ENCODE assay signal across 17 cellular contexts in the genomic region with DNA sequence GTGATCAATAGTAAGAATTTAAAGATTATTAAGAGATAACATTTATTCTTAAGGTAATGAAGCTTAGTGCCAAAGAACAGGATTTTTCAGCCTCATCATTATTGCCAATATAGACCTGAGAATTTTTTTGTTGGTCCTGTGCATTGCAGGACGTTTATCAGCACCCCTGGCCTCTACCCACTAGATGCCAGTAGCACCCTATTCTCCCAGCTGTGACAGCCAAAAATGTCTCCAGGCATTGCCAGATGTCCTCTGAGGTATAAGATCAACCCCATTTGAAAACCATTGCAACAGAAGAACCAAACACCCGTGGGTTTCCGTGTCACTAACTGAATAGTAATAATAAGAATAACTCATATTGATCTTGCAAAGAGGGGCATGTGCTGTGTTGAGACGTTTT.
DNase-seq lines count a peak whose midpoint lies in the region; ATAC-seq and TF ChIP-seq lines count a peak whose summit lies in the region.
"Had no signal": no experiment of that assay in that cellular context is flagged by ENCODE, and none has a peak within 500 bp of the region (broad histone marks: within the 10 kb centered on the region; RNA-seq: fewer than 3 reads in every experiment).

No MANE protein-coding gene starts in this region.

- BruUV-seq in MCF 10A (replicated peaks; lab: Mats Ljungman, UMichigan), result no TSS peak

- CTCF ChIA-PET in MCF 10A (lab: Yijun Ruan, JAX), result interaction anchor here (0.7 to 3.8 kb wide), 13 partner anchors 12 to 1533 kb away, joined by 3 to 21 read pairs (median 3); no protein-coding TSS in a partner anchor

- POLR2A ChIA-PET in MCF 10A (lab: Yijun Ruan, JAX), result no interaction called here

- H3K27me3 ChIP-seq in breast epithelium, result no peaks in the 10 kb centered on the region
- H3K27me3 ChIP-seq: spleen had no signal

- H3K4me1 Mint-ChIP-seq in MCF 10A (ENCODE audit: insufficient read depth, unreplicated experiment) (peaks cover 6% of the 10 kb centered on the region), type B pancreatic cell (ENCODE audit: unreplicated experiment) (peaks cover 8% of the 10 kb centered on the region)
- H3K4me1 Mint-ChIP-seq: activated naive CD8-positive, alpha-beta T cell treated with anti-CD3 and anti-CD28 coated beads, Interleukin-2, amount 10 ng/mL, durations not matched to agents 7 days and 5 days; stimulated activated naive CD8-positive, alpha-beta T cell treated with anti-CD3 and anti-CD28 coated beads, Interleukin-15, amount 100 ng/mL, for 72 hours had no signal

- no peak overlapping the region for H3K27ac ChIP-seq in breast epithelium
- H3K27ac ChIP-seq: parathyroid adenoma, spleen had no signal

- no peak overlapping the region for H3K4me3 Mint-ChIP-seq in MCF 10A (ENCODE audit: unreplicated experiment)
- H3K4me3 Mint-ChIP-seq in type B pancreatic cell, result no peak overlapping the region
- H3K4me3 Mint-ChIP-seq: activated naive CD8-positive, alpha-beta T cell treated with anti-CD3 and anti-CD28 coated beads, Interleukin-2, amount 10 ng/mL, durations not matched to agents 7 days and 5 days; stimulated activated naive CD8-positive, alpha-beta T cell treated with anti-CD3 and anti-CD28 coated beads, Interleukin-15, amount 100 ng/mL, for 72 hours had no signal

- H3K36me3 Mint-ChIP-seq in MCF 10A (ENCODE audit: insufficient read depth, unreplicated experiment) (no peaks in the 10 kb centered on the region), type B pancreatic cell (no peaks in the 10 kb centered on the region)
- H3K36me3 Mint-ChIP-seq: activated naive CD8-positive, alpha-beta T cell treated with anti-CD3 and anti-CD28 coated beads, Interleukin-2, amount 10 ng/mL, durations not matched to agents 7 days and 5 days had no signal

- H3K4me1 ChIP-seq in breast epithelium, result no peaks in the 10 kb centered on the region
- H3K4me1 ChIP-seq: parathyroid adenoma, spleen had no signal

- H3K27me3 Mint-ChIP-seq in MCF 10A (ENCODE audit: insufficient read depth, unreplicated experiment) (no peaks in the 10 kb centered on the region), type B pancreatic cell (no peaks in the 10 kb centered on the region)
- H3K27me3 Mint-ChIP-seq: activated naive CD8-positive, alpha-beta T cell treated with anti-CD3 and anti-CD28 coated beads, Interleukin-2, amount 10 ng/mL, durations not matched to agents 7 days and 5 days; stimulated activated naive CD8-positive, alpha-beta T cell treated with anti-CD3 and anti-CD28 coated beads, Interleukin-15, amount 100 ng/mL, for 72 hours had no signal

- intact Hi-C loops in MCF 10A (cut with micrococcal nuclease) (loop anchor here (1.0 to 5.0 kb wide), 4 partner anchors 923 to 1835 kb away; no protein-coding TSS in a partner anchor), breast epithelium (cut with DNase I; ENCODE audit: low total_unique reads) (no loop called here)

- TF ChIP-seq CTCF in MCF 10A (IDR thresholded peaks at IDR 0.05; ENCODE audit: unreplicated experiment), result peak; percentile 58
- no peak for TF ChIP-seq CTCF in breast epithelium (IDR thresholded peaks at IDR 0.05)
- peak; percentile 47 for TF ChIP-seq CTCF in type B pancreatic cell (conservative IDR thresholded peaks at IDR 0.05)

- H3K9me3 ChIP-seq in breast epithelium, result no peaks in the 10 kb centered on the region
- H3K9me3 ChIP-seq: spleen had no signal

- no peaks in the 10 kb centered on the region for H3K36me3 ChIP-seq in breast epithelium
- H3K36me3 ChIP-seq: spleen had no signal

- TF ChIP-seq POLR2A in breast epithelium (IDR thresholded peaks at IDR 0.05), result no peak

- H3K4me3 ChIP-seq in breast epithelium, result no peak overlapping the region
- H3K4me3 ChIP-seq: spleen had no signal

- H3K9me3 Mint-ChIP-seq in MCF 10A (ENCODE audit: unreplicated experiment) (no peaks in the 10 kb centered on the region), type B pancreatic cell (no peaks in the 10 kb centered on the region)

- DNase-seq in MCF 10A (ENCODE audit: unreplicated experiment) (peak; percentile 27), breast epithelium (ENCODE audit: low spot score in 2 of 2) (no peak), NCI-H2171 treated with DMSO at 0.1 percent for 48 hours (lab: John Stamatoyannopoulos, UW) (peak; percentile 57), astrocyte of the hippocampus (ENCODE audit: low read depth, low spot score) (peak; percentile 29), type B pancreatic cell (ENCODE audit: extremely low spot score, unreplicated experiment) (no peak)
- DNase-seq in activated T-cell treated with anti-CD3 and anti-CD28 coated beads, Interleukin-2, amount 50 U/mL, for 48 hours, result no peak
- DNase-seq: activated CD4-positive, alpha-beta T cell treated with anti-CD3 and anti-CD28 coated beads for 48 hours; activated naive CD8-positive, alpha-beta T cell treated with anti-CD3 and anti-CD28 coated beads, Interleukin-2, amount 10 ng/mL, durations not matched to agents 7 days and 5 days; cerebellar nuclear complex; KG1; kidney; RPMI8226; spleen; stimulated activated naive CD8-positive, alpha-beta T cell treated with anti-CD3 and anti-CD28 coated beads, Interleukin-15, amount 100 ng/mL, for 72 hours had no signal

- ATAC-seq in GM21367 (IDR thresholded peaks at IDR 0.05; ENCODE audit: unreplicated experiment) (no peak), GM19328 (IDR thresholded peaks at IDR 0.05; ENCODE audit: unreplicated experiment) (no peak)
- ATAC-seq: stimulated activated naive CD8-positive, alpha-beta T cell treated with anti-CD3 and anti-CD28 coated beads, Interleukin-15, amount 100 ng/mL, for 72 hours had no signal

- H3K27ac Mint-ChIP-seq in MCF 10A (ENCODE audit: low read depth, unreplicated experiment), result no peak overlapping the region
- H3K27ac Mint-ChIP-seq in type B pancreatic cell, result no peak overlapping the region
- H3K27ac Mint-ChIP-seq: activated naive CD8-positive, alpha-beta T cell treated with anti-CD3 and anti-CD28 coated beads, Interleukin-2, amount 10 ng/mL, durations not matched to agents 7 days and 5 days; stimulated activated naive CD8-positive, alpha-beta T cell treated with anti-CD3 and anti-CD28 coated beads, Interleukin-15, amount 100 ng/mL, for 72 hours had no signal

Comparison
In these comparisons a context has a peak if more than half of its experiments do, and no peak if none do; other contexts are left out.
1. DNase-seq: peak in MCF 10A (single experiment), NCI-H2171 treated with DMSO at 0.1 percent for 48 hours (single experiment) and astrocyte of the hippocampus (single experiment); none in breast epithelium (0 of 2), type B pancreatic cell (single experiment) and activated T-cell treated with anti-CD3 and anti-CD28 coated beads, Interleukin-2, amount 50 U/mL, for 48 hours (0 of 2).
2. CTCF ChIP-seq: peak in MCF 10A (single experiment) and type B pancreatic cell (single experiment); none in breast epithelium (0 of 3).